In genomic region chr12:32273063-32273521, GRCh38 we compare ENCODE assay signal across 8 cellular contexts.
DNase-seq lines count a peak whose midpoint lies in the region; ATAC-seq, FAIRE-seq and TF ChIP-seq lines count a peak whose summit lies in the region.

No MANE protein-coding gene starts in this region.

- TF ChIP-seq POLR2A in erythroblast (IDR thresholded peaks at IDR 0.05; ENCODE audit: low read length) = no peak

- no peak for FAIRE-seq in urothelium cell line (lab: Jason Lieb, UNC)

- DNase-seq in EH (ENCODE audit: low read depth) = peak; percentile 24
- DNase-seq in GM20000 (ENCODE audit: low spot score) = peak; percentile 28
- peak; percentile 37 to 43 for DNase-seq in erythroblast (lab: John Stamatoyannopoulos, UW)
- DNase-seq in A172 (ENCODE audit: low spot score) = no peak
- DNase-seq in OCI-M2 (lab: John Stamatoyannopoulos, UW; ENCODE audit: unreplicated experiment) = no peak
- DNase-seq in NCI-H526 (lab: John Stamatoyannopoulos, UW) = no peak
- DNase-seq in urothelium cell line (ENCODE audit: low spot score) = no peak

- no peak for TF ChIP-seq CTCF in GM20000 (IDR thresholded peaks at IDR 0.05; ENCODE audit: extremely low read depth, missing control alignments)

- peak; percentile 54 for ATAC-seq in HG03460 (IDR thresholded peaks at IDR 0.05; ENCODE audit: unreplicated experiment)

Comparison
In these comparisons a context has a peak if more than half of its experiments do, and no peak if none do; other contexts are left out.
1. DNase-seq: peak in EH (single experiment), GM20000 (single experiment) and erythroblast (2 of 2); none in A172 (single experiment), OCI-M2 (single experiment), NCI-H526 (0 of 2) and urothelium cell line (single experiment).